ENCODE assay signal across 10 cellular contexts in the genomic region with DNA sequence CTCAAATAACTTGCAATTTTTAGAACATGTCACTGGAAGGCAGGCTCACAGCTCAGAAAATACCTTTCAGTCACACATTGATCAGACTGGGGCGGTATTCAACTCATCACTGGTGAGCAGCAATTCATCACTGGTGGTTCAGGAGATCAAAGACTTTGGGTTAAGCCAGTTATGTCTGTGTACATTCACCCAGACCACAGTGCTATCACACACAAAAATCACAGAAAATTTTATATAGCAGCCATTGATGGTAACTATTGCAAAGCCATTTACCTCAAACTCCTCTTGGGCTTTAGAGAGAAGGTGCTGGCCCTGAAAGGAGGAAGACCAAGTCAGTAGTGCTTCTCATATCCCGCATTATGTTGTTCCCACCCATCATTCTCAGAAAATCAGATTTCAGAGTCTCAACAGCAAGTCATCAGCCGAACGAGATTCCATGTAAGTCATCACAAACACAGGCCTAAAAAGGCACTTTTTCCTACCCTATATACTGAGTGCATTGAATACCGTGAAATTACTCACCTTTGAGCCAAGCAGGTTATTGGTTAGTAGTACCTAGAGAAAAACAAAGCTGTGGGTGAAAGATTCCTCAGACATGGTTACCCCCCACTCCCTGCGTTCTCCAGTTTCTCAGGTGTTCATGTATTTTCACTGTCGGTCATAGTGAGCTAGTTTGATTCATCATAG. TPM values are rescaled to one million over a fixed set of nuclear protein-coding genes. Genes with fewer than 3 reads are reported as not detected.
A peak's percentile ranks its signal among the peaks of the same experiment; 100 is the strongest.
DNase-seq lines count a peak whose midpoint lies in the region; ATAC-seq and TF ChIP-seq lines count a peak whose summit lies in the region.
"Had no signal": no experiment of that assay in that cellular context is flagged by ENCODE, and none has a peak within 500 bp of the region (broad histone marks: within the 10 kb centered on the region; RNA-seq: fewer than 3 reads in every experiment).

No MANE protein-coding gene starts in this region.

- peak overlapping the region; percentile 99 for H3K4me3 Mint-ChIP-seq in neural progenitor cell

- H3K36me3 Mint-ChIP-seq in neural progenitor cell = peaks cover 37% of the 10 kb centered on the region

- H3K4me1 ChIP-seq in OCI-LY3 (ENCODE audit: low read length) (peaks cover 34% of the 10 kb centered on the region), neural progenitor cell (peaks cover 26% of the 10 kb centered on the region)

- H3K4me1 Mint-ChIP-seq in neural progenitor cell = peaks cover 46% of the 10 kb centered on the region

- H3K36me3 ChIP-seq in OCI-LY3 (replicated peaks; ENCODE audit: low read depth, low read length) (peaks cover 52% of the 10 kb centered on the region), neural progenitor cell (peaks cover 33% of the 10 kb centered on the region)

- TF ChIP-seq CTCF in OCI-LY3 (IDR thresholded peaks at IDR 0.05; ENCODE audit: low read depth, low read length) (no peak), dorsolateral prefrontal cortex (IDR thresholded peaks at IDR 0.05 in 54 of 56, conservative IDR thresholded peaks at IDR 0.05 in 2 of 56; ENCODE audit: low read depth in 1 of 56, partially characterized antibody in 56 of 56) (no peak), neural progenitor cell (IDR thresholded peaks at IDR 0.05) (no peak)

- H3K9ac ChIP-seq in OCI-LY3 (ENCODE audit: low read length) (peak overlapping the region; percentile 100), neural progenitor cell (peak overlapping the region; percentile 95)

- H3K79me2 ChIP-seq in OCI-LY3 (ENCODE audit: low read length) = peaks cover 55% of the 10 kb centered on the region
- peaks cover 66% of the 10 kb centered on the region for H3K79me2 ChIP-seq in neural progenitor cell (ENCODE audit: low read depth)

- intact Hi-C loops in dorsolateral prefrontal cortex (cut with DNase I) = loop anchor here (10.0 kb wide), 2 partner anchors 129 to 259 kb away; a partner anchor contains a TSS

- H3K9me3 Mint-ChIP-seq in neural progenitor cell = no peaks in the 10 kb centered on the region

- peak overlapping the region; percentile 85 for H3K27ac ChIP-seq in OCI-LY3 (ENCODE audit: low read length)
- H3K27ac ChIP-seq in dorsolateral prefrontal cortex = peak overlapping the region in 12 of 59 donors; percentile 9 to 94 (median 50)
- peak overlapping the region; percentile 70 for H3K27ac ChIP-seq in neural progenitor cell
- H3K27ac ChIP-seq: RWPE1 had no signal

- no peak overlapping the region for H3K27ac Mint-ChIP-seq in neural progenitor cell

- H3K4me2 ChIP-seq in OCI-LY3 (ENCODE audit: low read length) = peak overlapping the region; percentile 95
- H3K4me2 ChIP-seq in neural progenitor cell = peak overlapping the region; percentile 89

- peaks cover 72% of the 10 kb centered on the region for H3F3A ChIP-seq in neural progenitor cell (ENCODE audit: low read depth)

- peak overlapping the region; percentile 99 for H3K4me3 ChIP-seq in GM08714 (ENCODE audit: low read length)
- peak overlapping the region; percentile 93 for H3K4me3 ChIP-seq in OCI-LY3 (ENCODE audit: low read length)
- peak overlapping the region in 44 of 59 donors; percentile 25 to 100 (median 90) for H3K4me3 ChIP-seq in dorsolateral prefrontal cortex
- peak overlapping the region; percentile 87 for H3K4me3 ChIP-seq in neural progenitor cell

- H3K27me3 Mint-ChIP-seq in neural progenitor cell (ENCODE audit: insufficient read depth, low read depth) = peaks cover 7% of the 10 kb centered on the region

- DNase-seq in dorsolateral prefrontal cortex (no peak), neural progenitor cell (ENCODE audit: low spot score) (no peak), HCEC 1CT (no peak)
- no peak for DNase-seq in stimulated activated CD8-positive, alpha-beta memory T cell treated with anti-CD3 and anti-CD28 coated beads, Interleukin-4, amount 100 ng/mL, for 48 hours
- no peak for DNase-seq in stimulated activated CD4-positive, alpha-beta T cell treated with anti-CD3 and anti-CD28 coated beads, Interleukin-2, amount 100 ng/mL, for 48 hours

- no peaks in the 10 kb centered on the region for H3K9me3 ChIP-seq in OCI-LY3 (ENCODE audit: insufficient read depth, low read length)
- H3K9me3 ChIP-seq in neural progenitor cell (ENCODE audit: low read depth) = no peaks in the 10 kb centered on the region

- H4K20me1 ChIP-seq in OCI-LY3 (ENCODE audit: insufficient read depth, low read length) = peaks cover 43% of the 10 kb centered on the region
- H4K20me1 ChIP-seq in neural progenitor cell (ENCODE audit: low read depth) = peaks cover 53% of the 10 kb centered on the region

- H2AFZ ChIP-seq in OCI-LY3 (ENCODE audit: low read depth, low read length) = no peak overlapping the region
- H2AFZ ChIP-seq in neural progenitor cell (replicated peaks) = no peak overlapping the region

- H3K27me3 ChIP-seq in OCI-LY3 (ENCODE audit: low read depth, low read length) (no peaks in the 10 kb centered on the region), dorsolateral prefrontal cortex (no peaks in the 10 kb centered on the region), neural progenitor cell (no peaks in the 10 kb centered on the region)

- ATAC-seq in GM21447 (IDR thresholded peaks at IDR 0.05; ENCODE audit: unreplicated experiment) = no peak

RNA-seq across cellular contexts. Expression of a gene that starts 14.0 kb away (rescaled TPM):
- total RNA-seq in dorsolateral prefrontal cortex (10 to 100 TPM; 23.7 to 53.8 (median 36.2) TPM), neural progenitor cell (ENCODE audit: low replicate concordance) (40.0 and 47.4 TPM in 2 replicates)

RNA-seq across cellular contexts. Expression of a gene that starts 20.8 kb away (rescaled TPM):
- total RNA-seq in dorsolateral prefrontal cortex (1 to 10 TPM in 1 of 120 experiments, not detected in 119; 2.6 TPM), neural progenitor cell (ENCODE audit: low replicate concordance) (not detected in 2 replicates)
- total RNA-seq: H4 had no signal

RNA-seq across cellular contexts. Expression of a gene that starts 21.6 kb away (rescaled TPM):
- total RNA-seq in dorsolateral prefrontal cortex (10 to 100 TPM; 32.4 to 53.5 (median 41.9) TPM), neural progenitor cell (ENCODE audit: low replicate concordance) (30.2 and 32.9 TPM in 2 replicates)

RNA-seq across cellular contexts. Expression of a gene that starts 27.3 kb away (rescaled TPM):
- total RNA-seq in dorsolateral prefrontal cortex = 100 to 1,000 TPM; 101 to 299 (median 140) TPM
- 99.8 and 130 TPM in 2 replicates for total RNA-seq in neural progenitor cell (ENCODE audit: low replicate concordance)

RNA-seq across cellular contexts. Expression of a gene that starts 48.2 kb away (rescaled TPM):
- total RNA-seq in dorsolateral prefrontal cortex (100 to 1,000 TPM in 2 of 120 experiments, 10 to 100 TPM in 118; 45.9 to 110 (median 66.3) TPM), neural progenitor cell (ENCODE audit: low replicate concordance) (23.6 and 36.5 TPM in 2 replicates)
